In the genomic region with DNA sequence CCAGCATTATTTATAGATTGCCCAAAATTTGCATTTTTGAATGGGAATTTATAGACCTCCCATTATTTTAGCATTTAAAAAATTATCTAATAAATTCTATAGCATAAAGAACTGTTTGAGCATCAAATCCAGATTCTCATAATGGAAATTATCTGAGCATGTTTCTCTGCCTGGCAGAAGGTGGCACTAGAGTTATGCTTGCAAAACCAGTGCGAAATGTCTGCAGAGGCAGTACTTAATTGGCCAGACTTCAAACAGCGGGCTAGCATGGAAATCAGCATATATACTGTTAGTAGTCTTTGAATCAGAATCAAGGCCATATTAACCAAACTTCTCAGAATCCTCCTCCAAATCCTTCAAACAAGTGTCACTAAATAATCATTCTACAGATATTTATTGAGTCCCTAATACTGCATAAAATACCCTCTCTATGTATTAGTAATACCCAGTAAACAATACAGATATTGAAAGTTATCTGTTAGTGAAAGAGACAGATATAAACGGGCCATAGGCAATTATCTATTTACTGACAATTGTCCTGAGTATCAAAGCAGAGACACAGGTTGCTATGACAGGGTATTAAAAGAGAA, we compare ENCODE assay signal across 9 cellular contexts.
A peak's percentile ranks its signal among the peaks of the same experiment; 100 is the strongest.
DNase-seq lines count a peak whose midpoint lies in the region; TF ChIP-seq lines count a peak whose summit lies in the region.
"Had no signal": no experiment of that assay in that cellular context is flagged by ENCODE, and none has a peak within 500 bp of the region (broad histone marks: within the 10 kb centered on the region; RNA-seq: fewer than 3 reads in every experiment).

No MANE protein-coding gene starts in this region.

- peak; percentile 91 for TF ChIP-seq RAD21 in neural cell (conservative IDR thresholded peaks at IDR 0.05)

- no peak overlapping the region for H3K4me2 ChIP-seq in neural cell (ENCODE audit: low read length)
- H3K4me2 ChIP-seq: BLaER1 treated with 17β-estradiol and CSF1 and Interleukin-3, amounts not matched to agents 10 nM and 100 nM had no signal

- H3K9me2 ChIP-seq in neural cell (ENCODE audit: insufficient read depth, low read length), result no peaks in the 10 kb centered on the region

- no peaks in the 10 kb centered on the region for H3K36me3 ChIP-seq in neural cell (ENCODE audit: insufficient read depth, low read length)
- H3K36me3 ChIP-seq: BLaER1 treated with 17β-estradiol and CSF1 and Interleukin-3, amounts not matched to agents 10 nM and 100 nM had no signal

- DNase-seq in NCI-H1417 (lab: John Stamatoyannopoulos, UW) (peak; percentile 13 to 72 (median 26)), NCI-H1417 treated with DMSO at 0.1 percent for 48 hours (lab: John Stamatoyannopoulos, UW) (no peak), SHP77 (lab: John Stamatoyannopoulos, UW) (peak; percentile 28 to 30), fibroblast of gingiva (ENCODE audit: low read depth) (peak; percentile 76), NCI-H128 (lab: John Stamatoyannopoulos, UW; ENCODE audit: unreplicated experiment) (no peak)
- peak; percentile 31 for DNase-seq in Jurkat, Clone E6-1 (ENCODE audit: low read depth, low spot score)
- no peak for DNase-seq in activated T-cell treated with anti-CD3 and anti-CD28 coated beads, Interleukin-2, amount 50 U/mL, for 48 hours

- no peaks in the 10 kb centered on the region for H3F3A ChIP-seq in neural cell (ENCODE audit: insufficient read depth, low read length, poor library complexity, severe bottlenecking)

- no peak overlapping the region for H3K27ac ChIP-seq in neural cell (ENCODE audit: low read length)
- H3K27ac ChIP-seq: BLaER1 treated with 17β-estradiol and CSF1 and Interleukin-3, amounts not matched to agents 10 nM and 100 nM had no signal

- H3K9ac ChIP-seq in neural cell (ENCODE audit: low read length), result no peak overlapping the region
- H3K9ac ChIP-seq: BLaER1 treated with 17β-estradiol and CSF1 and Interleukin-3, amounts not matched to agents 10 nM and 100 nM had no signal

- H3K27me3 ChIP-seq in neural cell (ENCODE audit: insufficient read depth, low read depth, low read length), result no peaks in the 10 kb centered on the region
- H3K27me3 ChIP-seq: BLaER1 treated with 17β-estradiol and CSF1 and Interleukin-3, amounts not matched to agents 10 nM and 100 nM had no signal

- H3K9me3 ChIP-seq in neural cell (ENCODE audit: low read length), result no peaks in the 10 kb centered on the region
- H3K9me3 ChIP-seq: BLaER1 treated with 17β-estradiol and CSF1 and Interleukin-3, amounts not matched to agents 10 nM and 100 nM had no signal

- H3K79me2 ChIP-seq in neural cell (replicated peaks; ENCODE audit: insufficient read depth, low read length), result no peaks in the 10 kb centered on the region

- no peak overlapping the region for H3K4me3 ChIP-seq in Jurkat, Clone E6-1 (ENCODE audit: low read length)
- H3K4me3 ChIP-seq in neural cell (ENCODE audit: low read length), result no peak overlapping the region
- H3K4me3 ChIP-seq: BLaER1 treated with 17β-estradiol and CSF1 and Interleukin-3, amounts not matched to agents 10 nM and 100 nM had no signal

- peak; percentile 88 for TF ChIP-seq CTCF in neural cell (IDR thresholded peaks at IDR 0.05; ENCODE audit: poor library complexity, severe bottlenecking)

- H2AFZ ChIP-seq in neural cell (ENCODE audit: low read depth, low read length), result no peak overlapping the region

- no peak for TF ChIP-seq EP300 in neural cell (conservative IDR thresholded peaks at IDR 0.05; ENCODE audit: poor library complexity, severe bottlenecking)

- no peaks in the 10 kb centered on the region for H4K20me1 ChIP-seq in neural cell (ENCODE audit: insufficient read depth)
- H4K20me1 ChIP-seq: BLaER1 treated with 17β-estradiol and CSF1 and Interleukin-3, amounts not matched to agents 10 nM and 100 nM had no signal

TF ChIP-seq in neural cell, 6 proteins besides CTCF, POLR2A, EP300 and RAD21:
- TF ChIP-seq MXI1 (conservative IDR thresholded peaks at IDR 0.05; ENCODE audit: poor library complexity, severe bottlenecking) (no peak), SMC3 (conservative IDR thresholded peaks at IDR 0.05; ENCODE audit: poor library complexity) (peak; percentile 86)

Comparison
In these comparisons a context has a peak if more than half of its experiments do, and no peak if none do; other contexts are left out.
1. DNase-seq: peak in NCI-H1417 (3 of 3), Jurkat, Clone E6-1 (single experiment), SHP77 (2 of 2) and fibroblast of gingiva (single experiment); none in NCI-H1417 treated with DMSO at 0.1 percent for 48 hours (single experiment), NCI-H128 (single experiment) and activated T-cell treated with anti-CD3 and anti-CD28 coated beads, Interleukin-2, amount 50 U/mL, for 48 hours (0 of 2).